Comparison of ENCODE assay signal across 1 cellular context in genomic region chr10:55374060-55374459, GRCh38.
TF ChIP-seq lines count a peak whose summit lies in the region.

No MANE protein-coding gene starts in this region.

TF ChIP-seq in HepG2, 621 proteins besides CTCF, POLR2A, EP300 and RAD21 (continued from another document):
- TF ChIP-seq DZIP1 (CRISPR knock-in tag; IDR thresholded peaks at IDR 0.05) (no peak), ZNF484 (CRISPR knock-in tag; IDR thresholded peaks at IDR 0.05; ENCODE audit: borderline replicate concordance, low read depth) (no peak), FOXA1 (IDR thresholded peaks at IDR 0.05) (no peak), FOXA1 (CRISPR knock-in tag; IDR thresholded peaks at IDR 0.05) (no peak)
TF ChIP-seq in HepG2: peak in this region for 0.
